ENCODE assay signal across 18 cellular contexts in the genomic region with DNA sequence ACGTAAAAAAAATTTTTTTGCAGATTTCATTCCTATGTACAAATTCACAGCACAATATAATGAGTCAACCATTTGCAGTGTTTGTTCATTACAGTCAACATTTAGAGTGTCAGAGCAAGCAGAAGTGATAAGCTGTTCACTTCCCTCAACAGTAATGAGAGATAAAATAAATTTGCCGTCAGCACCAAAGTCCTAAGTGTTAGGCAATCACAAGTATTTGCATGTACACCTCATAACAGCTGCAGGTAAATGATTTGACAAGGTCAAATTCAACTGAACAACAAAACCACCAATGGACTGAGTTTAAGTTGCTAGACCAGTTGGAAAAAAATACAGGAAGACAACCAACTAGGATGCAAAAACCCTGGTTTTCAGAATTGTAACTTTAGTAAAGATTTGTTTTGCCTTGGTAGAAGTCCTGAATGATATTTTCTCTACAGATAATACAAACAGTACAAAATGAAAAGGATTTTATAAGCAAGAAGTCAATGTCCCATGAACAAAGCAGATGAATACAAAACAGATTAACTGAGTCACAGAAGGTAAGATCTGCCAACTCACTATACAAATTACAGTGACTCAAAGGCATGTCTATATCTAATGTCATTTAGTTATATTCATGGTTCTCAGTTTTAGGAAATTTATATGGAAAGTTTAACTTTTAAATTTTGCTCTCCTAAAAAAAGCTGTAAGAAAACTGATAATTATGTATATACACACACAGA. TPM values are rescaled to one million over a fixed set of nuclear protein-coding genes. Genes with fewer than 3 reads are reported as not detected.
DNase-seq lines count a peak whose midpoint lies in the region; ATAC-seq and TF ChIP-seq lines count a peak whose summit lies in the region.
"Had no signal": no experiment of that assay in that cellular context is flagged by ENCODE, and none has a peak within 500 bp of the region (broad histone marks: within the 10 kb centered on the region; RNA-seq: fewer than 3 reads in every experiment).

No MANE protein-coding gene starts in this region.

- H3K36me3 ChIP-seq in colonic mucosa (no peaks in the 10 kb centered on the region), mucosa of rectum (ENCODE audit: control insufficient read depth in 2 of 2, insufficient read depth in 2 of 2, low read length in 2 of 2) (no peaks in the 10 kb centered on the region), vagina (no peaks in the 10 kb centered on the region)
- H3K36me3 ChIP-seq: sigmoid colon had no signal

- no peaks in the 10 kb centered on the region for H3K9me3 Mint-ChIP-seq in activated naive CD4-positive, alpha-beta T cell treated with anti-CD3 and anti-CD28 coated beads, Interleukin-2, amount 50 U/mL, for 72 hours
- H3K9me3 Mint-ChIP-seq: activated naive CD8-positive, alpha-beta T cell treated with anti-CD3 and anti-CD28 coated beads for 36 hours; natural killer cell treated with Interleukin-12 subunit alpha and Interleukin-12 subunit beta and Interleukin-15 and Interleukin-18, amount 100 ng/mL, for 72 hours had no signal

- DNase-seq in NCI-H2029 treated with DMSO at 0.1 percent for 48 hours (lab: John Stamatoyannopoulos, UW) (peak; percentile 86), colonic mucosa (no peak), NOMO-1 (lab: John Stamatoyannopoulos, UW; ENCODE audit: unreplicated experiment in 2 of 2) (no peak), vagina (ENCODE audit: extremely low spot score in 2 of 2) (no peak), NCI-H2227 treated with DMSO at 0.1 percent for 48 hours (lab: John Stamatoyannopoulos, UW) (no peak)
- DNase-seq in activated naive CD4-positive, alpha-beta T cell treated with anti-CD3 and anti-CD28 coated beads, Interleukin-2, amount 50 U/mL, for 72 hours (ENCODE audit: low spot score in 2 of 2), result no peak
- DNase-seq: activated naive CD8-positive, alpha-beta T cell treated with anti-CD3 and anti-CD28 coated beads for 36 hours; foreskin fibroblast; GOT3; kidney; NCI-H2081 treated with DMSO at 0.1 percent for 48 hours; sigmoid colon had no signal

- H3K36me3 Mint-ChIP-seq in activated naive CD4-positive, alpha-beta T cell treated with anti-CD3 and anti-CD28 coated beads, Interleukin-2, amount 50 U/mL, for 72 hours, result no peaks in the 10 kb centered on the region
- H3K36me3 Mint-ChIP-seq: activated naive CD8-positive, alpha-beta T cell treated with anti-CD3 and anti-CD28 coated beads for 36 hours; IgD-negative memory B cell; natural killer cell treated with Interleukin-12 subunit alpha and Interleukin-12 subunit beta and Interleukin-15 and Interleukin-18, amount 100 ng/mL, for 72 hours had no signal

- H3K4me3 ChIP-seq in colonic mucosa, result no peak overlapping the region
- peak overlapping the region in 1 of 2 donors; percentile 20 for H3K4me3 ChIP-seq in mucosa of rectum (ENCODE audit: low read length in 2 of 2)
- no peak overlapping the region for H3K4me3 ChIP-seq in vagina
- H3K4me3 ChIP-seq: coronary artery, sigmoid colon had no signal

- H3K4me1 ChIP-seq in colonic mucosa (peaks cover 13% of the 10 kb centered on the region), mucosa of rectum (ENCODE audit: control insufficient read depth in 2 of 2, insufficient read depth in 2 of 2, low read length in 2 of 2) (peaks cover 6 to 34% of the 10 kb centered on the region in 2 donors), vagina (peaks cover 19% of the 10 kb centered on the region)
- H3K4me1 ChIP-seq: sigmoid colon had no signal

- no peak for TF ChIP-seq POLR2A in vagina (IDR thresholded peaks at IDR 0.05)

- H3K27me3 ChIP-seq in colonic mucosa, result no peaks in the 10 kb centered on the region
- no peaks in the 10 kb centered on the region for H3K27me3 ChIP-seq in mucosa of rectum (ENCODE audit: control insufficient read depth in 2 of 2, insufficient read depth in 2 of 2, low read length in 2 of 2)
- no peaks in the 10 kb centered on the region for H3K27me3 ChIP-seq in vagina
- H3K27me3 ChIP-seq: sigmoid colon had no signal

- TF ChIP-seq CTCF in colonic mucosa (IDR thresholded peaks at IDR 0.05) (no peak), vagina (IDR thresholded peaks at IDR 0.05) (no peak)

- H3K27ac ChIP-seq in colonic mucosa, result peak overlapping the region; percentile 61
- H3K27ac ChIP-seq in mucosa of rectum (ENCODE audit: low read depth in 2 of 2, low read length in 2 of 2), result peak overlapping the region; percentile 74 to 78
- H3K27ac ChIP-seq in vagina, result no peak overlapping the region
- H3K27ac ChIP-seq: C4-2B, coronary artery, sigmoid colon had no signal

- H3K9me3 ChIP-seq in colonic mucosa (no peaks in the 10 kb centered on the region), mucosa of rectum (ENCODE audit: control insufficient read depth in 2 of 2, low read length in 2 of 2) (no peaks in the 10 kb centered on the region), vagina (no peaks in the 10 kb centered on the region)
- H3K9me3 ChIP-seq: sigmoid colon had no signal

- intact Hi-C loops in colonic mucosa (cut with DNase I), result no loop called here
- intact Hi-C loops in vagina (cut with DNase I), result no loop called here

- H3K9ac ChIP-seq in colonic mucosa (ENCODE audit: low read depth in 2 of 2, low read length in 2 of 2) (peak overlapping the region in 1 of 2 donors; percentile 53), mucosa of rectum (ENCODE audit: low read depth in 1 of 2, low read length in 2 of 2) (peak overlapping the region in 1 of 2 donors; percentile 28)

- peak; percentile 36 for ATAC-seq in GM18909 (IDR thresholded peaks at IDR 0.05; ENCODE audit: poor library complexity, unreplicated experiment)
- ATAC-seq in activated naive CD4-positive, alpha-beta T cell treated with anti-CD3 and anti-CD28 coated beads, Interleukin-2, amount 50 U/mL, for 72 hours, result no peak
- ATAC-seq: natural killer cell treated with Interleukin-12 subunit alpha and Interleukin-12 subunit beta and Interleukin-15 and Interleukin-18, amount 100 ng/mL, for 72 hours had no signal

- H3K27ac Mint-ChIP-seq in activated naive CD4-positive, alpha-beta T cell treated with anti-CD3 and anti-CD28 coated beads, Interleukin-2, amount 50 U/mL, for 72 hours, result no peak overlapping the region
- H3K27ac Mint-ChIP-seq: activated naive CD8-positive, alpha-beta T cell treated with anti-CD3 and anti-CD28 coated beads for 36 hours; IgD-negative memory B cell; natural killer cell treated with Interleukin-12 subunit alpha and Interleukin-12 subunit beta and Interleukin-15 and Interleukin-18, amount 100 ng/mL, for 72 hours had no signal

RNA-seq across cellular contexts. Expression of a gene that starts 10.4 kb away (rescaled TPM):
- 10 to 100 TPM; 39.9 to 42.2 TPM for total RNA-seq in colonic mucosa
- 68.0 TPM for total RNA-seq in vagina
- total RNA-seq in activated naive CD4-positive, alpha-beta T cell treated with anti-CD3 and anti-CD28 coated beads, Interleukin-2, amount 50 U/mL, for 72 hours, result under 1 TPM; 0.23 to 0.53 TPM

Comparison
In these comparisons a context has a peak if more than half of its experiments do, and no peak if none do; other contexts are left out.
1. RNA of a gene that starts 10.4 kb away (total RNA-seq): 68.0 TPM in vagina (single experiment) and 39.9 to 42.2 TPM in colonic mucosa; 0.23 to 0.53 TPM in activated naive CD4-positive, alpha-beta T cell treated with anti-CD3 and anti-CD28 coated beads, Interleukin-2, amount 50 U/mL, for 72 hours; every median in the first group is over 10 times any median in the second.